In genomic region chr6:113732384-113732966, GRCh38 we compare ENCODE assay signal across 9 cellular contexts.
DNase-seq lines count a peak whose midpoint lies in the region; ATAC-seq and TF ChIP-seq lines count a peak whose summit lies in the region.
"Had no signal": no experiment of that assay in that cellular context is flagged by ENCODE, and none has a peak within 500 bp of the region (broad histone marks: within the 10 kb centered on the region; RNA-seq: fewer than 3 reads in every experiment).

No MANE protein-coding gene starts in this region.

- H3K9me3 ChIP-seq in skeletal muscle tissue (ENCODE audit: control insufficient read depth in 3 of 3, low read length in 3 of 3) = no peaks in the 10 kb centered on the region
- no peaks in the 10 kb centered on the region for H3K9me3 ChIP-seq in GM23248 (ENCODE audit: low read depth)

- H3K27me3 ChIP-seq in skeletal muscle tissue (ENCODE audit: control insufficient read depth in 3 of 3, insufficient read depth in 3 of 3, low read length in 3 of 3) (no peaks in the 10 kb centered on the region), GM23248 (replicated peaks; ENCODE audit: insufficient read depth) (no peaks in the 10 kb centered on the region)

- peaks cover 0 to 7% (median under 1%) of the 10 kb centered on the region in 5 experiments for H3K9me3 Mint-ChIP-seq in brain

- peak overlapping the region; percentile 6 for H3K27ac ChIP-seq in skeletal muscle tissue (ENCODE audit: low read depth, low read length)
- no peak overlapping the region for H3K27ac ChIP-seq in GM23248
- H3K27ac ChIP-seq: PC-9 had no signal

- no peaks in the 10 kb centered on the region for H3K27me3 Mint-ChIP-seq in brain

- no peak overlapping the region for H3K4me2 ChIP-seq in GM23248 (ENCODE audit: unreplicated experiment)
- H3K4me2 ChIP-seq: PC-9 had no signal

- peaks cover 5 to 18% (median 9%) of the 10 kb centered on the region in 3 donors for H3K4me1 ChIP-seq in skeletal muscle tissue (ENCODE audit: control insufficient read depth in 3 of 3, insufficient read depth in 3 of 3, low read length in 3 of 3)
- H3K4me1 ChIP-seq in GM23248 (ENCODE audit: insufficient read depth) = peaks cover 8% of the 10 kb centered on the region

- H3F3A ChIP-seq in GM23248 (ENCODE audit: insufficient read depth) = peaks cover 3% of the 10 kb centered on the region; the same call in 1 of the 2 replicates

- peak overlapping the region; percentile 71 to 78 (median 73) for H3K4me3 Mint-ChIP-seq in brain

- DNase-seq in NCI-H2029 treated with DMSO at 0.1 percent for 48 hours (lab: John Stamatoyannopoulos, UW) (peak; percentile 61), inferior parietal cortex (ENCODE audit: extremely low spot score) (peak; percentile 47), GM23248 (no peak)
- DNase-seq: PC-9 had no signal

- peaks cover 38% of the 10 kb centered on the region for H3K4me1 Mint-ChIP-seq in brain

- ATAC-seq in HG03521 (IDR thresholded peaks at IDR 0.05; ENCODE audit: unreplicated experiment) (no peak), GM21825 (IDR thresholded peaks at IDR 0.05; ENCODE audit: unreplicated experiment) (no peak), HG03571 (IDR thresholded peaks at IDR 0.05; ENCODE audit: unreplicated experiment) (no peak)

- TF ChIP-seq CTCF in brain (conservative IDR thresholded peaks at IDR 0.05) = no peak

- H3K36me3 ChIP-seq in skeletal muscle tissue (ENCODE audit: control insufficient read depth in 3 of 3, insufficient read depth in 3 of 3, low read length in 3 of 3) (no peaks in the 10 kb centered on the region), GM23248 (ENCODE audit: low read depth) (no peaks in the 10 kb centered on the region)

- H4K20me1 ChIP-seq in GM23248 (ENCODE audit: insufficient read depth) = no peaks in the 10 kb centered on the region

- in situ Hi-C loops in GM23248 (cut with MboI) = no loop called here

- H3K27ac Mint-ChIP-seq in brain = peak overlapping the region; percentile 88 to 96 (median 94)

- no peaks in the 10 kb centered on the region for H3K9me2 ChIP-seq in GM23248 (ENCODE audit: insufficient read depth)

- no peak overlapping the region for H2AFZ ChIP-seq in GM23248
- H2AFZ ChIP-seq: PC-9 had no signal

- H3K36me3 Mint-ChIP-seq in brain = no peaks in the 10 kb centered on the region

- H3K9ac ChIP-seq in skeletal muscle tissue (ENCODE audit: low read depth in 1 of 3, low read length in 3 of 3) (peak overlapping the region in 2 of 3 donors; percentile 33 to 59), GM23248 (no peak overlapping the region)

- peak overlapping the region; percentile 39 to 55 (median 46) for H3K4me3 ChIP-seq in skeletal muscle tissue (ENCODE audit: low read length in 3 of 3)
- no peak overlapping the region for H3K4me3 ChIP-seq in GM23248
- H3K4me3 ChIP-seq: PC-9 had no signal

- WGBS in GM23248 (ENCODE audit: low coverage in 1 of 2, low lambda C conversion rate in 2 of 2, missing lambda C conversion rate in 2 of 2), 2 experiments = 51 to 52% methylated on average over 4 of the region's 4 CpGs

- no peaks in the 10 kb centered on the region for H3K79me2 ChIP-seq in GM23248 (ENCODE audit: insufficient read depth)
